ENCODE assay signal across 18 cellular contexts in genomic region chr2:69195706-69196105, GRCh38.
A peak's percentile ranks its signal among the peaks of the same experiment; 100 is the strongest.
DNase-seq lines count a peak whose midpoint lies in the region; ATAC-seq and TF ChIP-seq lines count a peak whose summit lies in the region.
"Had no signal": no experiment of that assay in that cellular context is flagged by ENCODE, and none has a peak within 500 bp of the region (broad histone marks: within the 10 kb centered on the region; RNA-seq: fewer than 3 reads in every experiment).

No MANE protein-coding gene starts in this region.

- TF ChIP-seq CTCF in chondrocyte (IDR thresholded peaks at IDR 0.05), result no peak
- TF ChIP-seq CTCF in hepatocyte (IDR thresholded peaks at IDR 0.05; ENCODE audit: poor library complexity), result no peak
- TF ChIP-seq CTCF in smooth muscle cell (IDR thresholded peaks at IDR 0.05; ENCODE audit: borderline replicate concordance, insufficient read depth, poor library complexity, severe bottlenecking), result no peak
- no peak for TF ChIP-seq CTCF in upper lobe of left lung (IDR thresholded peaks at IDR 0.05)
- TF ChIP-seq CTCF in SK-N-SH (IDR thresholded peaks at IDR 0.05), result no peak

- CTCF ChIA-PET in SK-N-SH (lab: Yijun Ruan, JAX), result interaction anchor here (0.6 to 1.4 kb wide), 2 partner anchors 12 to 432 kb away, joined by 3 read pairs; no protein-coding TSS in a partner anchor

- no peaks in the 10 kb centered on the region for H3K9me3 Mint-ChIP-seq in chondrocyte (ENCODE audit: low read depth)
- H3K9me3 Mint-ChIP-seq: CD8-positive, alpha-beta memory T cell had no signal

- peak overlapping the region; percentile 82 for H3K9ac ChIP-seq in smooth muscle cell (ENCODE audit: low read depth)
- no peak overlapping the region for H3K9ac ChIP-seq in SK-N-SH
- H3K9ac ChIP-seq: BLaER1, KMS-11 had no signal

- ATAC-seq in upper lobe of left lung (ENCODE audit: low FRiP score in 2 of 2), result no peak

- no peak overlapping the region for H3K4me3 Mint-ChIP-seq in chondrocyte (ENCODE audit: unreplicated experiment)
- H3K4me3 Mint-ChIP-seq: CD8-positive, alpha-beta memory T cell had no signal

- TF ChIP-seq POLR2A in upper lobe of left lung (IDR thresholded peaks at IDR 0.05), result no peak

- H3K4me1 Mint-ChIP-seq in chondrocyte (ENCODE audit: low read depth), result peaks cover 25% of the 10 kb centered on the region
- H3K4me1 Mint-ChIP-seq: CD8-positive, alpha-beta memory T cell had no signal

- H3K27ac Mint-ChIP-seq in chondrocyte (ENCODE audit: unreplicated experiment), result peak overlapping the region; percentile 12
- H3K27ac Mint-ChIP-seq: CD8-positive, alpha-beta memory T cell had no signal

- DNase-seq in chondrocyte (ENCODE audit: low spot score), result no peak
- no peak for DNase-seq in hepatocyte (ENCODE audit: low spot score)
- DNase-seq in smooth muscle cell (lab: John Stamatoyannopoulos, UW; ENCODE audit: unreplicated experiment), result no peak
- DNase-seq in upper lobe of left lung, result no peak
- DNase-seq in HT-29 (ENCODE audit: low spot score), result no peak
- DNase-seq in SK-N-SH, result no peak
- no peak for DNase-seq in NCI-H524 (lab: John Stamatoyannopoulos, UW)
- DNase-seq: 8988T; CD8-positive, alpha-beta memory T cell; DMS79 treated with DMSO at 0.1 percent for 48 hours; NCI-H1048; NCI-H146; NCI-H2081; NCI-H774; RPMI8226 had no signal

- H3K27ac ChIP-seq in ACC112 (ENCODE audit: low read depth, low read length), result peak overlapping the region; percentile 78
- peak overlapping the region; percentile 56 for H3K27ac ChIP-seq in hepatocyte
- peak overlapping the region; percentile 96 for H3K27ac ChIP-seq in smooth muscle cell (ENCODE audit: low read depth)
- H3K27ac ChIP-seq in upper lobe of left lung, result peak overlapping the region in 1 of 4 donors; percentile 21
- H3K27ac ChIP-seq in SK-N-SH (ENCODE audit: low read depth in 2 of 2, low read length in 1 of 2), result peak overlapping the region in 1 of 2 experiments; percentile 45; a peak in 2 of 4 replicates
- H3K27ac ChIP-seq: BLaER1, KMS-11 had no signal

- POLR2A ChIA-PET in SK-N-SH (lab: Yijun Ruan, JAX), result no interaction called here

- H3K4me1 ChIP-seq in ACC112 (ENCODE audit: control insufficient read depth, insufficient read depth, low read length, unreplicated experiment), result peaks cover 12% of the 10 kb centered on the region
- H3K4me1 ChIP-seq in hepatocyte (ENCODE audit: insufficient read depth), result peaks cover 15% of the 10 kb centered on the region
- H3K4me1 ChIP-seq in smooth muscle cell (ENCODE audit: low read depth), result peaks cover 14% of the 10 kb centered on the region
- peaks cover 3 to 7% (median 5%) of the 10 kb centered on the region in 4 donors for H3K4me1 ChIP-seq in upper lobe of left lung
- H3K4me1 ChIP-seq in SK-N-SH (ENCODE audit: control insufficient read depth in 1 of 2, insufficient read depth in 2 of 2, low read depth in 1 of 2, low read length in 1 of 2), result peaks cover 8 to 20% of the 10 kb centered on the region in 2 experiments; a peak in 3 of 4 replicates
- H3K4me1 ChIP-seq: BLaER1 had no signal

- no peaks in the 10 kb centered on the region for H3K9me3 ChIP-seq in hepatocyte (ENCODE audit: low read depth)
- no peaks in the 10 kb centered on the region for H3K9me3 ChIP-seq in smooth muscle cell (replicated peaks; ENCODE audit: low read depth)
- no peaks in the 10 kb centered on the region for H3K9me3 ChIP-seq in upper lobe of left lung
- no peaks in the 10 kb centered on the region for H3K9me3 ChIP-seq in SK-N-SH
- H3K9me3 ChIP-seq: BLaER1 had no signal

- peaks cover 31% of the 10 kb centered on the region for H3F3A ChIP-seq in smooth muscle cell (ENCODE audit: low read depth)
- no peaks in the 10 kb centered on the region for H3F3A ChIP-seq in SK-N-SH (replicated peaks; ENCODE audit: insufficient read depth)

- H3K36me3 Mint-ChIP-seq in chondrocyte (ENCODE audit: low read depth), result peaks cover 53% of the 10 kb centered on the region
- H3K36me3 Mint-ChIP-seq: CD8-positive, alpha-beta memory T cell had no signal

- no peak overlapping the region for H3K4me2 ChIP-seq in hepatocyte
- H3K4me2 ChIP-seq in smooth muscle cell, result peak overlapping the region; percentile 10
- H3K4me2 ChIP-seq in SK-N-SH, result no peak overlapping the region
- H3K4me2 ChIP-seq: BLaER1, KMS-11 had no signal

- no peaks in the 10 kb centered on the region for H3K9me2 ChIP-seq in hepatocyte (replicated peaks; ENCODE audit: insufficient read depth)
- H3K9me2 ChIP-seq in SK-N-SH, result no peaks in the 10 kb centered on the region

- H3K27me3 Mint-ChIP-seq in chondrocyte (ENCODE audit: low read depth), result no peaks in the 10 kb centered on the region

- H3K4me3 ChIP-seq in ACC112 (ENCODE audit: low read depth, low read length) (no peak overlapping the region), hepatocyte (no peak overlapping the region), smooth muscle cell (no peak overlapping the region), upper lobe of left lung (no peak overlapping the region), SK-N-SH (ENCODE audit: low read depth in 2 of 2, low read length in 1 of 2) (no peak overlapping the region)
- H3K4me3 ChIP-seq: BLaER1 had no signal

- H4K20me1 ChIP-seq in hepatocyte (ENCODE audit: insufficient read depth, poor library complexity, severe bottlenecking), result no peaks in the 10 kb centered on the region
- H4K20me1 ChIP-seq in smooth muscle cell (ENCODE audit: low read depth), result no peaks in the 10 kb centered on the region
- no peaks in the 10 kb centered on the region for H4K20me1 ChIP-seq in SK-N-SH (ENCODE audit: insufficient read depth)
- H4K20me1 ChIP-seq: BLaER1 had no signal

- no peak for TF ChIP-seq RAD21 in SK-N-SH (IDR thresholded peaks at IDR 0.05; ENCODE audit: low read length)

- no peak for TF ChIP-seq EP300 in upper lobe of left lung (IDR thresholded peaks at IDR 0.05)
- TF ChIP-seq EP300 in SK-N-SH (IDR thresholded peaks at IDR 0.05; ENCODE audit: borderline replicate concordance in 1 of 2, low read depth in 1 of 2, low read length in 1 of 2), result no peak

- H3K79me2 ChIP-seq in ACC112 (ENCODE audit: control insufficient read depth, insufficient read depth, low read length, unreplicated experiment) (no peaks in the 10 kb centered on the region), hepatocyte (no peaks in the 10 kb centered on the region), smooth muscle cell (ENCODE audit: low read depth) (no peaks in the 10 kb centered on the region), SK-N-SH (ENCODE audit: insufficient read depth) (no peaks in the 10 kb centered on the region)

- no peaks in the 10 kb centered on the region for H3K27me3 ChIP-seq in ACC112 (ENCODE audit: insufficient read depth, low read length)
- no peaks in the 10 kb centered on the region for H3K27me3 ChIP-seq in hepatocyte
- no peaks in the 10 kb centered on the region for H3K27me3 ChIP-seq in smooth muscle cell (ENCODE audit: low read depth)
- no peaks in the 10 kb centered on the region for H3K27me3 ChIP-seq in upper lobe of left lung
- no peaks in the 10 kb centered on the region for H3K27me3 ChIP-seq in SK-N-SH (ENCODE audit: insufficient read depth)
- H3K27me3 ChIP-seq: BLaER1 had no signal

- H2AFZ ChIP-seq in ACC112 (ENCODE audit: low read length, unreplicated experiment), result no peak overlapping the region
- H2AFZ ChIP-seq in hepatocyte, result no peak overlapping the region
- H2AFZ ChIP-seq in smooth muscle cell (ENCODE audit: low read depth), result no peak overlapping the region
- H2AFZ ChIP-seq in SK-N-SH (ENCODE audit: low read depth), result no peak overlapping the region

- H3K36me3 ChIP-seq in ACC112 (ENCODE audit: insufficient read depth, low read length) (peaks cover 9% of the 10 kb centered on the region), hepatocyte (replicated peaks; ENCODE audit: insufficient read depth, low read depth) (no peaks in the 10 kb centered on the region), smooth muscle cell (ENCODE audit: low read depth) (peaks cover 10% of the 10 kb centered on the region), upper lobe of left lung (no peaks in the 10 kb centered on the region), SK-N-SH (replicated peaks in 1 of 2; ENCODE audit: control insufficient read depth in 1 of 2, insufficient read depth in 2 of 2, low read length in 1 of 2) (peaks cover 70 to 82% of the 10 kb centered on the region in 2 experiments)
- H3K36me3 ChIP-seq: BLaER1 had no signal

TF ChIP-seq in SK-N-SH, 30 proteins besides CTCF, POLR2A, EP300 and RAD21 (continues in another document):
- TF ChIP-seq NRF1 (IDR thresholded peaks at IDR 0.05; ENCODE audit: low read depth, low read length), result no peak
- no peak for TF ChIP-seq NFIC (IDR thresholded peaks at IDR 0.05; ENCODE audit: borderline replicate concordance)
- TF ChIP-seq TCF12 (IDR thresholded peaks at IDR 0.05), result no peak
- TF ChIP-seq USF2 (IDR thresholded peaks at IDR 0.05; ENCODE audit: borderline replicate concordance, low read depth, low read length), result no peak
- TF ChIP-seq FOSL2 (IDR thresholded peaks at IDR 0.05; ENCODE audit: borderline replicate concordance, low read depth), result no peak
- TF ChIP-seq FOXM1 (IDR thresholded peaks at IDR 0.05; ENCODE audit: low read depth), result no peak
- TF ChIP-seq IRF3 (IDR thresholded peaks at IDR 0.05; ENCODE audit: low read depth, low read length), result no peak
- TF ChIP-seq ELF1 (IDR thresholded peaks at IDR 0.05), result no peak
- TF ChIP-seq JUND (IDR thresholded peaks at IDR 0.05), result no peak
- TF ChIP-seq CHD2 (IDR thresholded peaks at IDR 0.05; ENCODE audit: low read length, partially characterized antibody), result no peak
- no peak for TF ChIP-seq RFX5 (IDR thresholded peaks at IDR 0.05; ENCODE audit: low read length)
- TF ChIP-seq GATA2 (CRISPR knock-in tag; IDR thresholded peaks at IDR 0.05), result no peak
- no peak for TF ChIP-seq YY1 (IDR thresholded peaks at IDR 0.05; ENCODE audit: low read depth)
- TF ChIP-seq POLR2AphosphoS5 (IDR thresholded peaks at IDR 0.05; ENCODE audit: low read depth, low read length), result no peak
